Comparison of ENCODE assay signal across 11 cellular contexts in genomic region chr6:44135173-44135748, GRCh38. TPM values are rescaled to one million over a fixed set of nuclear protein-coding genes. Genes with fewer than 3 reads are reported as not detected.
"Had no signal": no experiment of that assay in that cellular context is flagged by ENCODE, and none has a peak within 500 bp of the region (broad histone marks: within the 10 kb centered on the region; RNA-seq: fewer than 3 reads in every experiment).

No MANE protein-coding gene starts in this region.

- DNase-seq: activated B cell treated with CpG ODN at 0.5 μM for 24 hours; activated CD4-positive, alpha-beta T cell treated with anti-CD3 and anti-CD28 coated beads, Interleukin-2, amount 10 ng/mL, durations not matched to agents 24 days and 14 days; activated effector memory CD4-positive, alpha-beta T cell treated with Interleukin-2 at 50 U/mL for 16 hours; foreskin keratinocyte; left ventricle myocardium inferior; mesenchymal stem cell; stimulated activated CD4-positive, alpha-beta T cell treated with anti-CD3 and anti-CD28 coated beads, Interleukin-15, amount 100 ng/mL, for 24 hours; stimulated activated CD4-positive, alpha-beta T cell treated with anti-CD3 and anti-CD28 coated beads, Interleukin-4, amount 100 ng/mL, for 24 hours; stimulated activated naive CD8-positive, alpha-beta T cell treated with anti-CD3 and anti-CD28 coated beads, Interleukin-15, amount 100 ng/mL, for 72 hours; T-helper 1 cell had no signal

- H3K4me3 Mint-ChIP-seq: activated B cell treated with CpG ODN at 0.5 μM for 24 hours; activated CD4-positive, alpha-beta T cell treated with anti-CD3 and anti-CD28 coated beads, Interleukin-2, amount 10 ng/mL, durations not matched to agents 24 days and 14 days; activated naive CD4-positive, alpha-beta T cell treated with anti-CD3 and anti-CD28 coated beads, Interleukin-2, amount 50 U/mL, for 24 hours; stimulated activated naive CD8-positive, alpha-beta T cell treated with anti-CD3 and anti-CD28 coated beads, Interleukin-15, amount 100 ng/mL, for 72 hours had no signal

- H3K9me3 Mint-ChIP-seq: activated B cell treated with CpG ODN at 0.5 μM for 24 hours; activated CD4-positive, alpha-beta T cell treated with anti-CD3 and anti-CD28 coated beads, Interleukin-2, amount 10 ng/mL, durations not matched to agents 24 days and 14 days; activated naive CD4-positive, alpha-beta T cell treated with anti-CD3 and anti-CD28 coated beads, Interleukin-2, amount 50 U/mL, for 24 hours; stimulated activated naive CD8-positive, alpha-beta T cell treated with anti-CD3 and anti-CD28 coated beads, Interleukin-15, amount 100 ng/mL, for 72 hours had no signal

- H3K27ac Mint-ChIP-seq: activated B cell treated with CpG ODN at 0.5 μM for 24 hours; activated CD4-positive, alpha-beta T cell treated with anti-CD3 and anti-CD28 coated beads, Interleukin-2, amount 10 ng/mL, durations not matched to agents 24 days and 14 days; activated naive CD4-positive, alpha-beta T cell treated with anti-CD3 and anti-CD28 coated beads, Interleukin-2, amount 50 U/mL, for 24 hours had no signal

- H3K27me3 Mint-ChIP-seq: activated B cell treated with CpG ODN at 0.5 μM for 24 hours; activated CD4-positive, alpha-beta T cell treated with anti-CD3 and anti-CD28 coated beads, Interleukin-2, amount 10 ng/mL, durations not matched to agents 24 days and 14 days; activated naive CD4-positive, alpha-beta T cell treated with anti-CD3 and anti-CD28 coated beads, Interleukin-2, amount 50 U/mL, for 24 hours; stimulated activated naive CD8-positive, alpha-beta T cell treated with anti-CD3 and anti-CD28 coated beads, Interleukin-15, amount 100 ng/mL, for 72 hours had no signal

- ATAC-seq: foreskin keratinocyte had no signal

RNA-seq across cellular contexts. Expression of gene CAPN11, which starts 23.4 kb away (rescaled TPM):
- total RNA-seq: activated B cell treated with CpG ODN at 0.5 μM for 24 hours, foreskin keratinocyte had no signal
